In genomic region chr10:118900617-118901016, GRCh38 we compare ENCODE assay signal across 20 cellular contexts.
"Had no signal": no experiment of that assay in that cellular context is flagged by ENCODE, and none has a peak within 500 bp of the region (broad histone marks: within the 10 kb centered on the region; RNA-seq: fewer than 3 reads in every experiment).

No MANE protein-coding gene starts in this region.

- H3K4me1 Mint-ChIP-seq: activated T-helper 17 cell treated with anti-CD3 and anti-CD28 coated beads, Interleukin-2, amount 50 U/mL, for 72 hours; central memory CD8-positive, alpha-beta T cell; stimulated activated memory B cell treated with anti-CD40 and anti-IgM and Interleukin-4, amounts not matched to agents 10 μg/mL and 1 μg/mL and 100 μg/mL, for 72 hours had no signal

- DNase-seq: activated CD4-positive, alpha-beta T cell treated with anti-CD3 and anti-CD28 coated beads for 1 hour; activated CD4-positive, alpha-beta T cell treated with anti-CD3 and anti-CD28 coated beads, Interleukin-2, amount 50 U/mL, for 1 hour; activated CD8-positive, alpha-beta T cell treated with anti-CD3 and anti-CD28 coated beads, Interleukin-2, amount 10 ng/mL, durations not matched to agents 7 days and 5 days; activated T-cell treated with anti-CD3 and anti-CD28 coated beads, Interleukin-2, amount 50 U/mL, for 24 hours; colonic mucosa; dorsolateral prefrontal cortex; heart left ventricle; left lung; midbrain; nucleus accumbens; posterior cingulate gyrus; sigmoid colon; stimulated activated CD4-positive, alpha-beta T cell treated with anti-CD3 and anti-CD28 coated beads, Interleukin-15, amount 100 ng/mL, for 24 hours; stomach; uterus had no signal

- H3K4me3 Mint-ChIP-seq: activated CD8-positive, alpha-beta T cell treated with anti-CD3 and anti-CD28 coated beads, Interleukin-2, amount 10 ng/mL, durations not matched to agents 7 days and 5 days; activated naive CD8-positive, alpha-beta T cell; activated T-cell treated with anti-CD3 and anti-CD28 coated beads, Interleukin-2, amount 50 U/mL, for 24 hours; activated T-helper 17 cell treated with anti-CD3 and anti-CD28 coated beads, Interleukin-2, amount 50 U/mL, for 72 hours; central memory CD8-positive, alpha-beta T cell; natural killer cell treated with Interleukin-12 subunit alpha and Interleukin-12 subunit beta and Interleukin-15 and Interleukin-18, amount 100 ng/mL, for 72 hours; stimulated activated memory B cell treated with anti-CD40 and anti-IgM and Interleukin-4, amounts not matched to agents 10 μg/mL and 1 μg/mL and 100 μg/mL, for 72 hours had no signal

- H3K36me3 Mint-ChIP-seq: activated naive CD8-positive, alpha-beta T cell; natural killer cell treated with Interleukin-12 subunit alpha and Interleukin-12 subunit beta and Interleukin-15 and Interleukin-18, amount 100 ng/mL, for 72 hours; stimulated activated memory B cell treated with anti-CD40 and anti-IgM and Interleukin-4, amounts not matched to agents 10 μg/mL and 1 μg/mL and 100 μg/mL, for 72 hours had no signal

- H3K9me3 Mint-ChIP-seq: activated T-cell treated with anti-CD3 and anti-CD28 coated beads, Interleukin-2, amount 50 U/mL, for 24 hours; activated T-helper 17 cell treated with anti-CD3 and anti-CD28 coated beads, Interleukin-2, amount 50 U/mL, for 72 hours; central memory CD8-positive, alpha-beta T cell; natural killer cell treated with Interleukin-12 subunit alpha and Interleukin-12 subunit beta and Interleukin-15 and Interleukin-18, amount 100 ng/mL, for 72 hours; stimulated activated memory B cell treated with anti-CD40 and anti-IgM and Interleukin-4, amounts not matched to agents 10 μg/mL and 1 μg/mL and 100 μg/mL, for 72 hours had no signal

- H3K27ac Mint-ChIP-seq: activated CD8-positive, alpha-beta T cell treated with anti-CD3 and anti-CD28 coated beads, Interleukin-2, amount 10 ng/mL, durations not matched to agents 7 days and 5 days; activated naive CD8-positive, alpha-beta T cell; activated T-cell treated with anti-CD3 and anti-CD28 coated beads, Interleukin-2, amount 50 U/mL, for 24 hours; activated T-helper 17 cell treated with anti-CD3 and anti-CD28 coated beads, Interleukin-2, amount 50 U/mL, for 72 hours; natural killer cell treated with Interleukin-12 subunit alpha and Interleukin-12 subunit beta and Interleukin-15 and Interleukin-18, amount 100 ng/mL, for 72 hours; stimulated activated memory B cell treated with anti-CD40 and anti-IgM and Interleukin-4, amounts not matched to agents 10 μg/mL and 1 μg/mL and 100 μg/mL, for 72 hours had no signal

- ATAC-seq: activated CD8-positive, alpha-beta T cell treated with anti-CD3 and anti-CD28 coated beads, Interleukin-2, amount 10 ng/mL, durations not matched to agents 7 days and 5 days; activated T-helper 17 cell treated with anti-CD3 and anti-CD28 coated beads, Interleukin-2, amount 50 U/mL, for 72 hours; heart left ventricle; left lung; natural killer cell treated with Interleukin-12 subunit alpha and Interleukin-12 subunit beta and Interleukin-15 and Interleukin-18, amount 100 ng/mL, for 72 hours; stimulated activated memory B cell treated with anti-CD40 and anti-IgM and Interleukin-4, amounts not matched to agents 10 μg/mL and 1 μg/mL and 100 μg/mL, for 72 hours had no signal
